In the genomic region with DNA sequence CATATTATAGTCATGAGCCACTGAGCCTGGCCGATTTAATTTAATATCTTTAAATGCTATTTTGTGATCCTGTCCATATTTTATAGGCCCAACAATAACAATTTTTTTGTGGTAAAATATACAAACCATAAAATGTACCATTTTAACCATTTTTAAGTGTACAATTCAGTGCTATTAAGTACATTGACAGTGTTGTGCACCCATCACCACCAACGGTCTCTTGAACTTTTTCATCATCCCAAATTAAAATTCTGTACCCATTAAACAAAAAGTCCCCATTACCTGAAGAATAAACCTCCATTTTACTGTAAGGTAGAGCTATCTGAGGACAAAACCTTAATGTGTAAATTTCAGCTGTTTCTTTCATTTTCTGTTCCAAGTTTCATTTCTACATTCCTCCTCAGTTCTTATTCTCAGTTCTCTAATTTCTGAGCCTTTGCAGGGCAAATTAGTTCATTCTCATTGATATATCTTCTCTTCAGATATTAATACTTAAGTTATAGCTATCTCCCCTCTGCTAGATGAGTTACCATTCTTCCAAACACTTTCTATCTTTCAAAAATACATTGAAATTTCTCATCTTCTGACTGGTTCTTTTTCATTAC, we compare ENCODE assay signal across 11 cellular contexts. TPM values are rescaled to one million over a fixed set of nuclear protein-coding genes. Genes with fewer than 3 reads are reported as not detected.
DNase-seq lines count a peak whose midpoint lies in the region; ATAC-seq, FAIRE-seq and TF ChIP-seq lines count a peak whose summit lies in the region.
"Had no signal": no experiment of that assay in that cellular context is flagged by ENCODE, and none has a peak within 500 bp of the region (broad histone marks: within the 10 kb centered on the region; RNA-seq: fewer than 3 reads in every experiment).

No MANE protein-coding gene starts in this region.

- no peak for TF ChIP-seq POLR2A in esophagus muscularis mucosa (IDR thresholded peaks at IDR 0.05; ENCODE audit: low read depth)

- H3K27ac ChIP-seq in KMS-11 (peak overlapping the region; percentile 85), esophagus muscularis mucosa (replicated peaks in 1 of 4) (no peak overlapping the region)
- no peak overlapping the region for H3K27ac ChIP-seq in naive thymus-derived CD4-positive, alpha-beta T cell (ENCODE audit: low read depth, low read length)
- H3K27ac ChIP-seq: adrenal gland had no signal

- peaks cover 60% of the 10 kb centered on the region for H3K4me1 ChIP-seq in KMS-11 (ENCODE audit: low read depth, poor library complexity, severe bottlenecking)
- peaks cover 0 to 10% of the 10 kb centered on the region in 2 donors for H3K4me1 ChIP-seq in naive thymus-derived CD4-positive, alpha-beta T cell (ENCODE audit: control insufficient read depth in 2 of 2, insufficient read depth in 2 of 2, low read length in 2 of 2)
- no peaks in the 10 kb centered on the region for H3K4me1 ChIP-seq in esophagus muscularis mucosa
- H3K4me1 ChIP-seq: adrenal gland, right lobe of liver had no signal

- peak overlapping the region; percentile 49 for H3K4me3 Mint-ChIP-seq in T-helper 1 cell treated with Interleukin-12 subunit alpha and Interleukin-12 subunit beta and Interleukin-4 antibody, amounts not matched to agents 30 μg/mL and 1 μg/mL, for 36 hours
- H3K4me3 Mint-ChIP-seq in naive thymus-derived CD4-positive, alpha-beta T cell: peak overlapping the region in 2 of 10 donors; percentile 13 to 68

- H3K79me2 ChIP-seq in KMS-11 (ENCODE audit: insufficient read depth, low read depth): peaks cover 13% of the 10 kb centered on the region

- DNase-seq in T-helper 1 cell: no peak
- no peak for DNase-seq in naive thymus-derived CD4-positive, alpha-beta T cell
- DNase-seq in RCC 7860 (ENCODE audit: low spot score): no peak
- no peak for DNase-seq in COR-L47 (lab: John Stamatoyannopoulos, UW)
- DNase-seq in esophagus muscularis mucosa (ENCODE audit: extremely low spot score): no peak
- DNase-seq: right lobe of liver had no signal

- no peak overlapping the region for H2AFZ ChIP-seq in KMS-11 (ENCODE audit: low read depth)

- no peak for TF ChIP-seq CTCF in KMS-11 (conservative IDR thresholded peaks at IDR 0.05; ENCODE audit: low read depth, low read length)
- no peak for TF ChIP-seq CTCF in esophagus muscularis mucosa (IDR thresholded peaks at IDR 0.05)

- peak overlapping the region; percentile 91 for H3K4me2 ChIP-seq in KMS-11

- no peaks in the 10 kb centered on the region for H3K9me3 Mint-ChIP-seq in T-helper 1 cell treated with Interleukin-12 subunit alpha and Interleukin-12 subunit beta and Interleukin-4 antibody, amounts not matched to agents 30 μg/mL and 1 μg/mL, for 36 hours
- no peaks in the 10 kb centered on the region for H3K9me3 Mint-ChIP-seq in naive thymus-derived CD4-positive, alpha-beta T cell

- H4K20me1 ChIP-seq in KMS-11 (ENCODE audit: insufficient read depth): no peaks in the 10 kb centered on the region

- TF ChIP-seq EP300 in esophagus muscularis mucosa (IDR thresholded peaks at IDR 0.05): no peak

- CTCF ChIA-PET in naive thymus-derived CD4-positive, alpha-beta T cell (lab: Charles Lee): interaction anchor here (0.8 kb wide), 1 partner anchor 139 kb away, joined by 3 read pairs; no protein-coding TSS in a partner anchor

- H3K36me3 ChIP-seq in KMS-11 (ENCODE audit: insufficient read depth) (peaks cover 9% of the 10 kb centered on the region; the same call in 1 of the 2 replicates), esophagus muscularis mucosa (peaks cover 63 to 100% (median 88%) of the 10 kb centered on the region in 4 donors)
- peaks cover 0 to 71% (median 10%) of the 10 kb centered on the region in 3 experiments for H3K36me3 ChIP-seq in naive thymus-derived CD4-positive, alpha-beta T cell (ENCODE audit: control insufficient read depth in 2 of 3, insufficient read depth in 3 of 3, low read length in 3 of 3)

- H3K27me3 ChIP-seq in KMS-11 (ENCODE audit: insufficient read depth, low read depth) (no peaks in the 10 kb centered on the region), esophagus muscularis mucosa (no peaks in the 10 kb centered on the region)
- no peaks in the 10 kb centered on the region for H3K27me3 ChIP-seq in naive thymus-derived CD4-positive, alpha-beta T cell (ENCODE audit: control insufficient read depth in 2 of 2, insufficient read depth in 2 of 2, low read length in 2 of 2)
- H3K27me3 ChIP-seq: adrenal gland, right lobe of liver had no signal

- WGBS in esophagus muscularis mucosa: 86% methylated on average over 2 of the region's 2 CpGs

- H3K4me1 Mint-ChIP-seq in T-helper 1 cell treated with Interleukin-12 subunit alpha and Interleukin-12 subunit beta and Interleukin-4 antibody, amounts not matched to agents 30 μg/mL and 1 μg/mL, for 36 hours (ENCODE audit: low read depth): peaks cover 20% of the 10 kb centered on the region
- H3K4me1 Mint-ChIP-seq in naive thymus-derived CD4-positive, alpha-beta T cell: peaks cover 0 to 22% (median 8%) of the 10 kb centered on the region in 7 donors

- POLR2A ChIA-PET in naive thymus-derived CD4-positive, alpha-beta T cell (lab: Charles Lee): interaction anchor here (1.0 kb wide), 1 partner anchor 10 kb away, joined by 4 read pairs; a partner anchor contains a TSS

- no peaks in the 10 kb centered on the region for H3K9me3 ChIP-seq in naive thymus-derived CD4-positive, alpha-beta T cell (ENCODE audit: control insufficient read depth in 2 of 3, low read length in 3 of 3)
- H3K9me3 ChIP-seq in esophagus muscularis mucosa: no peaks in the 10 kb centered on the region
- H3K9me3 ChIP-seq: adrenal gland, right lobe of liver had no signal

- FAIRE-seq in RCC 7860 (lab: Jason Lieb, UNC): no peak
- FAIRE-seq: H1 had no signal

- intact Hi-C loops in naive thymus-derived CD4-positive, alpha-beta T cell (cut with micrococcal nuclease): loop anchor here in 1 of 2 donors (1.0 kb wide), 1 partner anchor 8 kb away; no protein-coding TSS in a partner anchor
- intact Hi-C loops in esophagus muscularis mucosa (cut with DNase I): no loop called here

- peak overlapping the region; percentile 44; the same call in 1 of the 2 replicates for H3K9ac ChIP-seq in KMS-11

- ATAC-seq in HG02588 (IDR thresholded peaks at IDR 0.05; ENCODE audit: unreplicated experiment): peak; percentile 93
- no peak for ATAC-seq in naive thymus-derived CD4-positive, alpha-beta T cell

- peak overlapping the region; percentile 77 for H3K27ac Mint-ChIP-seq in T-helper 1 cell treated with Interleukin-12 subunit alpha and Interleukin-12 subunit beta and Interleukin-4 antibody, amounts not matched to agents 30 μg/mL and 1 μg/mL, for 36 hours
- peak overlapping the region in 5 of 9 donors; percentile 6 to 84 (median 52) for H3K27ac Mint-ChIP-seq in naive thymus-derived CD4-positive, alpha-beta T cell

- H3K36me3 Mint-ChIP-seq in T-helper 1 cell treated with Interleukin-12 subunit alpha and Interleukin-12 subunit beta and Interleukin-4 antibody, amounts not matched to agents 30 μg/mL and 1 μg/mL, for 36 hours (ENCODE audit: low read depth): peaks cover 29% of the 10 kb centered on the region
- H3K36me3 Mint-ChIP-seq in naive thymus-derived CD4-positive, alpha-beta T cell: peaks cover 5 to 28% (median 16%) of the 10 kb centered on the region in 5 donors

- no peaks in the 10 kb centered on the region for H3K27me3 Mint-ChIP-seq in T-helper 1 cell treated with Interleukin-12 subunit alpha and Interleukin-12 subunit beta and Interleukin-4 antibody, amounts not matched to agents 30 μg/mL and 1 μg/mL, for 36 hours (ENCODE audit: low read depth)
- H3K27me3 Mint-ChIP-seq in naive thymus-derived CD4-positive, alpha-beta T cell: no peaks in the 10 kb centered on the region

- H3K4me3 ChIP-seq in KMS-11 (IDR thresholded peaks at IDR 0.05; ENCODE audit: insufficient read depth, low read depth, low read length): no peak overlapping the region
- H3K4me3 ChIP-seq in naive thymus-derived CD4-positive, alpha-beta T cell (ENCODE audit: low read length): no peak overlapping the region
- H3K4me3 ChIP-seq in esophagus muscularis mucosa: no peak overlapping the region
- H3K4me3 ChIP-seq: adrenal gland, right lobe of liver had no signal

RNA-seq across cellular contexts. Expression of a gene that starts 10.3 kb away (rescaled TPM):
- total RNA-seq in naive thymus-derived CD4-positive, alpha-beta T cell: 10 to 100 TPM; 43.5 to 92.0 (median 48.6) TPM
- polyA plus RNA-seq in naive thymus-derived CD4-positive, alpha-beta T cell: 10 to 100 TPM; 27.2 to 37.8 TPM
- total RNA-seq in esophagus muscularis mucosa: 10 to 100 TPM; 15.2 to 38.6 (median 25.7) TPM

RNA-seq across cellular contexts. Expression of a gene that starts 19.7 kb away (rescaled TPM):
- total RNA-seq in naive thymus-derived CD4-positive, alpha-beta T cell: 10 to 100 TPM in 1 of 5 experiments, 1 to 10 TPM in 4; 4.7 to 45.7 (median 6.5) TPM
- polyA plus RNA-seq in naive thymus-derived CD4-positive, alpha-beta T cell: 1 to 10 TPM; 2.2 to 2.9 TPM
- 1 to 10 TPM; 2.4 to 6.1 (median 3.9) TPM for total RNA-seq in esophagus muscularis mucosa

RNA-seq across cellular contexts. Expression of a gene that starts 49.0 kb away (rescaled TPM):
- total RNA-seq in naive thymus-derived CD4-positive, alpha-beta T cell: over 10,000 TPM in 4 of 5 experiments, 1,000 to 10,000 TPM in 1; 8,219 to 15,585 (median 15,428) TPM
- over 10,000 TPM; 14,298 to 15,495 TPM for polyA plus RNA-seq in naive thymus-derived CD4-positive, alpha-beta T cell
- over 10,000 TPM in 3 of 4 donors, 1,000 to 10,000 TPM in 1; 6,828 to 12,822 (median 11,636) TPM for total RNA-seq in esophagus muscularis mucosa
